ENCODE assay signal across 17 cellular contexts in genomic region chr15:98663045-98663444, GRCh38.
"Had no signal": no experiment of that assay in that cellular context is flagged by ENCODE, and none has a peak within 500 bp of the region (broad histone marks: within the 10 kb centered on the region; RNA-seq: fewer than 3 reads in every experiment).

No MANE protein-coding gene starts in this region.

- DNase-seq: activated CD4-positive, alpha-beta T cell treated with anti-CD3 and anti-CD28 coated beads, Interleukin-2, amount 50 U/mL, for 1 hour; activated CD4-positive, CD25-positive, alpha-beta regulatory T cell; activated T-cell treated with anti-CD3 and anti-CD28 coated beads for 4 hours; anterior cingulate cortex; dorsolateral prefrontal cortex; foreskin melanocyte; heart right ventricle; kidney; mesenchymal stem cell; SK-N-SH; T-helper 1 cell; transverse colon had no signal

- H3K4me2 ChIP-seq: neural progenitor cell, SK-N-SH had no signal

- H3K27ac ChIP-seq: neural progenitor cell, parathyroid adenoma had no signal

- H3K27ac Mint-ChIP-seq: activated naive CD8-positive, alpha-beta T cell; activated T-helper 2 cell treated with anti-CD3 and anti-CD28 coated beads, Interferon-gamma antibody, Interleukin-2, Interleukin-4, amounts not matched to agents 10 μg/mL and 5 μg/mL and 100 μg/mL, durations not matched to agents 14 hours and 24 hours and 36 hours; stimulated activated memory B cell treated with anti-CD40 and anti-IgM and Interleukin-4, amounts not matched to agents 10 μg/mL and 1 μg/mL and 100 μg/mL, for 72 hours had no signal

- H3K27me3 ChIP-seq: dorsolateral prefrontal cortex, heart right ventricle, neural progenitor cell, transverse colon had no signal

- H3K9ac ChIP-seq: neural progenitor cell, parathyroid adenoma, SK-N-SH had no signal

- H3K36me3 ChIP-seq: heart right ventricle, neural progenitor cell, transverse colon had no signal

- H3K4me3 ChIP-seq: dorsolateral prefrontal cortex, heart right ventricle, neural progenitor cell, transverse colon had no signal

- H3K9me3 Mint-ChIP-seq: activated T-helper 2 cell treated with anti-CD3 and anti-CD28 coated beads, Interferon-gamma antibody, Interleukin-2, Interleukin-4, amounts not matched to agents 10 μg/mL and 5 μg/mL and 100 μg/mL, durations not matched to agents 14 hours and 24 hours and 36 hours; stimulated activated memory B cell treated with anti-CD40 and anti-IgM and Interleukin-4, amounts not matched to agents 10 μg/mL and 1 μg/mL and 100 μg/mL, for 72 hours had no signal

- H3K9me3 ChIP-seq: heart right ventricle, SK-N-SH, transverse colon had no signal

- ATAC-seq: stimulated activated memory B cell treated with anti-CD40 and anti-IgM and Interleukin-4, amounts not matched to agents 10 μg/mL and 1 μg/mL and 100 μg/mL, for 72 hours had no signal

- H3K27me3 Mint-ChIP-seq: activated naive CD8-positive, alpha-beta T cell had no signal

- H3K4me1 ChIP-seq: parathyroid adenoma had no signal

- H3K4me3 Mint-ChIP-seq: activated naive CD8-positive, alpha-beta T cell; neural progenitor cell; stimulated activated memory B cell treated with anti-CD40 and anti-IgM and Interleukin-4, amounts not matched to agents 10 μg/mL and 1 μg/mL and 100 μg/mL, for 72 hours had no signal

- H3K36me3 Mint-ChIP-seq: activated naive CD8-positive, alpha-beta T cell; stimulated activated memory B cell treated with anti-CD40 and anti-IgM and Interleukin-4, amounts not matched to agents 10 μg/mL and 1 μg/mL and 100 μg/mL, for 72 hours had no signal
